In genomic region chr1:39453603-39454002, GRCh38 we compare ENCODE assay signal across 11 cellular contexts. TPM values are rescaled to one million over a fixed set of nuclear protein-coding genes. Genes with fewer than 3 reads are reported as not detected.
DNase-seq lines count a peak whose midpoint lies in the region; ATAC-seq and TF ChIP-seq lines count a peak whose summit lies in the region.
"Had no signal": no experiment of that assay in that cellular context is flagged by ENCODE, and none has a peak within 500 bp of the region (broad histone marks: within the 10 kb centered on the region; RNA-seq: fewer than 3 reads in every experiment).

No MANE protein-coding gene starts in this region.

- ATAC-seq in left cardiac atrium (peak in 1 of 2 donors; percentile 77), sciatic nerve (peak; percentile 65), HG02852 (IDR thresholded peaks at IDR 0.05; ENCODE audit: unreplicated experiment) (no peak)

- H3K9me3 Mint-ChIP-seq in activated CD4-positive, alpha-beta T cell treated with anti-CD3 and anti-CD28 coated beads, Interleukin-2, amount 10 ng/mL, durations not matched to agents 24 days and 14 days = no peaks in the 10 kb centered on the region
- H3K9me3 Mint-ChIP-seq: CD4-positive, CD25-positive, alpha-beta regulatory T cell had no signal

- H3K4me3 ChIP-seq in astrocyte of the spinal cord (ENCODE audit: low read depth, low read length) = no peak overlapping the region

- H3K4me3 Mint-ChIP-seq in activated CD4-positive, alpha-beta T cell treated with anti-CD3 and anti-CD28 coated beads, Interleukin-2, amount 10 ng/mL, durations not matched to agents 24 days and 14 days = no peak overlapping the region
- H3K4me3 Mint-ChIP-seq: CD4-positive, CD25-positive, alpha-beta regulatory T cell had no signal

- H3K27ac Mint-ChIP-seq in activated CD4-positive, alpha-beta T cell treated with anti-CD3 and anti-CD28 coated beads, Interleukin-2, amount 10 ng/mL, durations not matched to agents 24 days and 14 days = no peak overlapping the region

- peaks cover 76% of the 10 kb centered on the region for H3K36me3 Mint-ChIP-seq in activated CD4-positive, alpha-beta T cell treated with anti-CD3 and anti-CD28 coated beads, Interleukin-2, amount 10 ng/mL, durations not matched to agents 24 days and 14 days (ENCODE audit: low read depth)

- intact Hi-C loops in left cardiac atrium (cut with DNase I) = no loop called here
- intact Hi-C loops in sciatic nerve (cut with DNase I) = no loop called here
- intact Hi-C loops in activated CD4-positive, alpha-beta T cell treated with anti-CD3 and anti-CD28 coated beads, Interleukin-2, amount 10 ng/mL, durations not matched to agents 24 days and 14 days (cut with micrococcal nuclease) = no loop called here

- in situ Hi-C loops in astrocyte of the spinal cord (cut with HindIII; ENCODE audit: low sequenced_read_pairs) = no loop called here
- in situ Hi-C loops in ACHN (cut with HindIII; ENCODE audit: low pct_ligation_motif_present, low pct_unique_long_range_greater_than_20kb, low sequenced_read_pairs) = no loop called here

- DNase-seq in GM04504 (ENCODE audit: low read depth) (peak; percentile 30), astrocyte of the spinal cord (ENCODE audit: low read depth, low spot score) (peak; percentile 77), left cardiac atrium (peak; percentile 80), sciatic nerve (ENCODE audit: low spot score) (peak; percentile 79), cerebellar cortex (ENCODE audit: low spot score) (no peak), ACHN (no peak)
- DNase-seq in activated CD4-positive, alpha-beta T cell treated with anti-CD3 and anti-CD28 coated beads, Interleukin-2, amount 10 ng/mL, durations not matched to agents 24 days and 14 days = no peak
- DNase-seq: CD4-positive, CD25-positive, alpha-beta regulatory T cell; NCI-H1417; NCI-H524 had no signal

- peaks cover 11% of the 10 kb centered on the region for H3K4me1 Mint-ChIP-seq in activated CD4-positive, alpha-beta T cell treated with anti-CD3 and anti-CD28 coated beads, Interleukin-2, amount 10 ng/mL, durations not matched to agents 24 days and 14 days
- H3K4me1 Mint-ChIP-seq: CD4-positive, CD25-positive, alpha-beta regulatory T cell had no signal

- H3K27me3 Mint-ChIP-seq in activated CD4-positive, alpha-beta T cell treated with anti-CD3 and anti-CD28 coated beads, Interleukin-2, amount 10 ng/mL, durations not matched to agents 24 days and 14 days = no peaks in the 10 kb centered on the region
- H3K27me3 Mint-ChIP-seq: CD4-positive, CD25-positive, alpha-beta regulatory T cell had no signal

- TF ChIP-seq CTCF in astrocyte of the spinal cord (IDR thresholded peaks at IDR 0.05; ENCODE audit: low read depth, low read length) = no peak

RNA-seq across cellular contexts. Expression of gene BMP8A, which starts 37.8 kb away (rescaled TPM):
- 1 to 10 TPM; 1.3 to 2.9 TPM for total RNA-seq in left cardiac atrium
- total RNA-seq in sciatic nerve = 8.3 TPM
- total RNA-seq in activated CD4-positive, alpha-beta T cell treated with anti-CD3 and anti-CD28 coated beads, Interleukin-2, amount 10 ng/mL, durations not matched to agents 24 days and 14 days = not detected in 2 replicates

Comparison
In these comparisons a context has a peak if more than half of its experiments do, and no peak if none do; other contexts are left out.
1. DNase-seq: peak in GM04504 (single experiment), astrocyte of the spinal cord (single experiment), left cardiac atrium (single experiment) and sciatic nerve (single experiment); none in activated CD4-positive, alpha-beta T cell treated with anti-CD3 and anti-CD28 coated beads, Interleukin-2, amount 10 ng/mL, durations not matched to agents 24 days and 14 days (single experiment), cerebellar cortex (single experiment) and ACHN (single experiment).